13 cellular contexts compared by ENCODE assay signal in genomic region chr3:125957020-125957419, GRCh38. TPM values are rescaled to one million over a fixed set of nuclear protein-coding genes. Genes with fewer than 3 reads are reported as not detected.
"Had no signal": no experiment of that assay in that cellular context is flagged by ENCODE, and none has a peak within 500 bp of the region (broad histone marks: within the 10 kb centered on the region; RNA-seq: fewer than 3 reads in every experiment).

No MANE protein-coding gene starts in this region.

RNA-seq across cellular contexts. Expression of gene ROPN1B, which starts 12.0 kb away (rescaled TPM):
- total RNA-seq: activated naive CD4-positive, alpha-beta T cell treated with anti-CD3 and anti-CD28 coated beads for 36 hours; activated naive CD4-positive, alpha-beta T cell treated with anti-CD3 and anti-CD28 coated beads, Interleukin-2, amount 50 U/mL, for 72 hours; activated naive CD8-positive, alpha-beta T cell treated with anti-CD3 and anti-CD28 coated beads for 36 hours; activated naive CD8-positive, alpha-beta T cell treated with anti-CD3 and anti-CD28 coated beads, Interleukin-2, amount 10 ng/mL, durations not matched to agents 7 days and 5 days; activated T-cell treated with anti-CD3 and anti-CD28 coated beads, Interleukin-2, amount 50 U/mL, for 4 hours; activated T-cell treated with anti-CD3 and anti-CD28 coated beads, Interleukin-2, amount 50 U/mL, for 72 hours; activated T-helper 1 cell treated with anti-CD3 and anti-CD28 coated beads, Interleukin-12 subunit alpha, Interleukin-12 subunit beta, Interleukin-2, Interleukin-4 antibody, amounts not matched to agents 30 ng/mL and 10 ng/mL and 1 ng/mL, durations not matched to agents 14 hours and 24 hours and 36 hours; activated T-helper 17 cell treated with anti-CD3 and anti-CD28 coated beads, Interleukin-2, amount 50 U/mL, for 72 hours; activated T-helper 2 cell treated with anti-CD3 and anti-CD28 coated beads, Interferon-gamma antibody, Interleukin-2, Interleukin-4, amounts not matched to agents 10 μg/mL and 5 μg/mL and 100 μg/mL, durations not matched to agents 14 hours and 24 hours and 36 hours; ascending aorta; astrocyte; bronchial epithelial cell; cardiac muscle cell had no signal
- polyA plus RNA-seq: cardiac muscle cell had no signal
